Comparison of ENCODE assay signal across 8 cellular contexts in the genomic region with DNA sequence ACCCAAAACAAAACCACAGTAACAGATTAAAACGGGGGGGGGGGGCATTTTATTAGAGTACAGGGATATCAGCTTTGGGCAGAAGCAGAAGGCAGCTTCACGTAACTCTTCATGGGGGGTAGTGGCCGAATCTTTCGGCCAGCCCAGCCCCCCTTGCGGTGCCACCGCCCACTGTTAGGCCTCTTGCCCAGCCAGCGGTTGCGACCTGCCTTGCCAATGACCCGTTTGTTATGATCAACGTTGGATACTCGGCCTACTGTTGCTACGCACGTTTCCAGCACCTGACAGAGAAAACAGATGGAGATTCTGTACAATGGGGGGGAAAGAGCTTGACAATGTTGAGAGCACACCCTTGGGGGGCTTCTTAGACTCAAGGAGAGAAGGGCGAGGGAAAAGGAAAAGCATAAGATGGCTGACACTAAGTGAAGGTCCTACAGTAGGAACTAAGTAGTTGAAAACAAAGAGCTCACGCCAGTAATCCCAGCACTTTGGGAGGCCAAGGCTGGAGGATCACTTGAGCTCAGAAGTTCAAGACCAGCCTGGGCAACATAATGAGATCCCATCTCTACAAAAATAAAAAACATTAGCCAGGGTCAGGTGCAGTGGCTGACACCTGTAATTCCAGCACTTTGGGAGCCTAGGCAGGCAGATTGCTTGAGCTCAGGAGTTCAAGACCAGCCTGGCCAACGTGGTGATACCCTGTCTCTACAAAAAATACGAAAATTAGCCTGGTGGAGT. TPM values are rescaled to one million over a fixed set of nuclear protein-coding genes. Genes with fewer than 3 reads are reported as not detected.
DNase-seq lines count a peak whose midpoint lies in the region; ATAC-seq and TF ChIP-seq lines count a peak whose summit lies in the region.

No MANE protein-coding gene starts in this region.

- H3K9me3 ChIP-seq in AG04450 (ENCODE audit: control insufficient read depth, insufficient read depth, low read length) (peaks cover 4% of the 10 kb centered on the region; the same call in 1 of the 2 replicates), muscle layer of colon (ENCODE audit: low read length) (no peaks in the 10 kb centered on the region)

- no peaks in the 10 kb centered on the region for H3K36me3 ChIP-seq in KMS-11 (ENCODE audit: insufficient read depth)
- peaks cover 27% of the 10 kb centered on the region for H3K36me3 ChIP-seq in muscle layer of colon (ENCODE audit: insufficient read depth, low read length)

- ATAC-seq in central memory CD8-positive, alpha-beta T cell (replicated peaks; ENCODE audit: extremely low read depth, poor library complexity, severe bottlenecking), result no peak
- ATAC-seq in GM21737 (IDR thresholded peaks at IDR 0.05; ENCODE audit: unreplicated experiment) (no peak), HG02642 (IDR thresholded peaks at IDR 0.05; ENCODE audit: poor library complexity, unreplicated experiment) (no peak)

- CTCF ChIA-PET in AG04450 (lab: Charles Lee), result interaction anchor here (0.6 to 2.3 kb wide), 2 partner anchors 89 to 91 kb away, joined by 6 read pairs; no protein-coding TSS in a partner anchor

- H3K79me2 ChIP-seq in KMS-11 (ENCODE audit: insufficient read depth, low read depth), result peaks cover 22% of the 10 kb centered on the region

- TF ChIP-seq CTCF in AG04450 (IDR thresholded peaks at IDR 0.05; ENCODE audit: low read depth, low read length) (no peak), KMS-11 (conservative IDR thresholded peaks at IDR 0.05; ENCODE audit: low read depth, low read length) (no peak)

- H3K27ac ChIP-seq in AG04450 (ENCODE audit: low read depth, low read length) (peak overlapping the region; percentile 42), KMS-11 (0 out of 2 replicates have a peak overlapping the region, but pooled peaks have one; percentile 47), muscle layer of colon (ENCODE audit: low read depth, low read length) (peak overlapping the region; percentile 97)

- H3K27ac Mint-ChIP-seq in central memory CD8-positive, alpha-beta T cell (ENCODE audit: low read depth), result peak overlapping the region; percentile 91

- H2AFZ ChIP-seq in KMS-11 (ENCODE audit: low read depth), result peak overlapping the region; percentile 55; the same call in 1 of the 2 replicates

- POLR2A ChIA-PET in AG04450 (lab: Yijun Ruan, JAX), result interaction anchor here (0.6 to 2.6 kb wide), 19 partner anchors 9 to 630 kb away, joined by 3 to 25 read pairs (median 4); a partner anchor contains a TSS

- H3K4me3 Mint-ChIP-seq in central memory CD8-positive, alpha-beta T cell, result peak overlapping the region; percentile 93

- no peak for DNase-seq in AG04450 (ENCODE audit: low read depth, low spot score)
- DNase-seq in central memory CD8-positive, alpha-beta T cell (ENCODE audit: low spot score in 2 of 2), result no peak
- no peak for DNase-seq in NCI-H1930 (lab: John Stamatoyannopoulos, UW)
- no peak for DNase-seq in C1 segment of cervical spinal cord (lab: John Stamatoyannopoulos, UW)

- H3K4me1 ChIP-seq in KMS-11 (ENCODE audit: low read depth, poor library complexity, severe bottlenecking) (peaks cover 21% of the 10 kb centered on the region), muscle layer of colon (ENCODE audit: insufficient read depth, low read length) (peaks cover 31% of the 10 kb centered on the region)

- H3K9ac ChIP-seq in KMS-11 (peak overlapping the region; percentile 79; the same call in 1 of the 2 replicates), muscle layer of colon (ENCODE audit: low read length) (peak overlapping the region; percentile 24)

- no peaks in the 10 kb centered on the region for H4K20me1 ChIP-seq in KMS-11 (ENCODE audit: insufficient read depth)

- no peaks in the 10 kb centered on the region for H3K9me3 Mint-ChIP-seq in central memory CD8-positive, alpha-beta T cell

- H3K4me3 ChIP-seq in AG04450 (ENCODE audit: low read depth, low read length) (peak overlapping the region; percentile 89), KMS-11 (IDR thresholded peaks at IDR 0.05; ENCODE audit: insufficient read depth, low read depth, low read length) (no peak overlapping the region), muscle layer of colon (ENCODE audit: low read depth in 1 of 2, low read length in 2 of 2) (peak overlapping the region; percentile 23 to 71)

- H3K27me3 ChIP-seq in AG04450 (ENCODE audit: control insufficient read depth, insufficient read depth, low read length) (no peaks in the 10 kb centered on the region), KMS-11 (ENCODE audit: insufficient read depth, low read depth) (no peaks in the 10 kb centered on the region), muscle layer of colon (ENCODE audit: control insufficient read depth in 1 of 2, insufficient read depth in 2 of 2, low read length in 2 of 2) (no peaks in the 10 kb centered on the region)

- peak overlapping the region; percentile 16; the same call in 1 of the 2 replicates for H3K4me2 ChIP-seq in KMS-11

- peaks cover 35% of the 10 kb centered on the region for H3K36me3 Mint-ChIP-seq in central memory CD8-positive, alpha-beta T cell (ENCODE audit: insufficient read depth)

- H3K27me3 Mint-ChIP-seq in central memory CD8-positive, alpha-beta T cell, result no peaks in the 10 kb centered on the region

- H3K4me1 Mint-ChIP-seq in central memory CD8-positive, alpha-beta T cell, result peaks cover 53% of the 10 kb centered on the region

RNA-seq across cellular contexts. Expression of a gene that starts 0.7 kb away (rescaled TPM):
- 37.5 and 44.8 TPM in 2 replicates for polyA plus RNA-seq in AG04450 (2011; rRNA removed)
- 71.2 and 104 TPM in 2 replicates for polyA minus RNA-seq in AG04450 (2011; rRNA and poly(A)+ RNA removed)

RNA-seq across cellular contexts. Expression of a gene that starts 4.9 kb away (rescaled TPM):
- polyA plus RNA-seq in AG04450 (2011; rRNA removed), result 19.3 and 19.4 TPM in 2 replicates
- 19.3 and 23.8 TPM in 2 replicates for polyA minus RNA-seq in AG04450 (2011; rRNA and poly(A)+ RNA removed)

RNA-seq across cellular contexts. Expression of a gene that starts 5.1 kb away (rescaled TPM):
- polyA plus RNA-seq in AG04450 (2011; rRNA removed), result 9.1 and 10.2 TPM in 2 replicates
- polyA minus RNA-seq in AG04450 (2011; rRNA and poly(A)+ RNA removed), result 10.4 and 14.7 TPM in 2 replicates

RNA-seq across cellular contexts. Expression of a gene that starts 21.7 kb away (rescaled TPM):
- 146 and 179 TPM in 2 replicates for polyA plus RNA-seq in AG04450 (2011; rRNA removed)
- polyA minus RNA-seq in AG04450 (2011; rRNA and poly(A)+ RNA removed), result 230 and 312 TPM in 2 replicates

RNA-seq across cellular contexts. Expression of a gene that starts 33.0 kb away (rescaled TPM):
- polyA plus RNA-seq in AG04450 (2011; rRNA removed), result 50.3 and 54.0 TPM in 2 replicates
- polyA minus RNA-seq in AG04450 (2011; rRNA and poly(A)+ RNA removed), result 43.2 and 43.7 TPM in 2 replicates

Comparison
In these comparisons a context has a peak if more than half of its experiments do, and no peak if none do; other contexts are left out.
1. H3K27ac ChIP-seq: peak in every context shown above with its lines; median percentile 97 in muscle layer of colon; 47 in KMS-11; 42 in AG04450.